8 cellular contexts compared by ENCODE assay signal in genomic region chr21:41932576-41933258, GRCh38. TPM values are rescaled to one million over a fixed set of nuclear protein-coding genes. Genes with fewer than 3 reads are reported as not detected.
DNase-seq lines count a peak whose midpoint lies in the region; ATAC-seq, FAIRE-seq and TF ChIP-seq lines count a peak whose summit lies in the region.

No MANE protein-coding gene starts in this region.

- H3K4me3 Mint-ChIP-seq in activated T-helper 17 cell treated with anti-CD3 and anti-CD28 coated beads, Interleukin-2, amount 50 U/mL, for 72 hours: no peak overlapping the region

- no peaks in the 10 kb centered on the region for H3K4me1 Mint-ChIP-seq in activated T-helper 17 cell treated with anti-CD3 and anti-CD28 coated beads, Interleukin-2, amount 50 U/mL, for 72 hours

- intact Hi-C loops in posterior vena cava (cut with DNase I): no loop called here

- H3K9me3 Mint-ChIP-seq in activated T-helper 17 cell treated with anti-CD3 and anti-CD28 coated beads, Interleukin-2, amount 50 U/mL, for 72 hours: no peaks in the 10 kb centered on the region

- H3K4me3 ChIP-seq in fibroblast of mammary gland (ENCODE audit: control insufficient read depth, low read depth, low read length) (no peak overlapping the region), H7 (ENCODE audit: insufficient read depth, low read depth, low read length) (no peak overlapping the region)

- peaks cover 4% of the 10 kb centered on the region for H3K27me3 Mint-ChIP-seq in activated T-helper 17 cell treated with anti-CD3 and anti-CD28 coated beads, Interleukin-2, amount 50 U/mL, for 72 hours

- DNase-seq in EL (peak; percentile 70), RCC 7860 (ENCODE audit: low spot score) (peak; percentile 78), fibroblast of mammary gland (ENCODE audit: low read depth) (peak; percentile 88), posterior vena cava (ENCODE audit: low spot score) (peak; percentile 88), UCSD-AML1 (lab: John Stamatoyannopoulos, UW; ENCODE audit: unreplicated experiment) (no peak), H7 (no peak)

- TF ChIP-seq CTCF in fibroblast of mammary gland (conservative IDR thresholded peaks at IDR 0.05; ENCODE audit: control insufficient read depth, insufficient read depth, low read depth, low read length): no peak

- ATAC-seq in activated T-helper 17 cell treated with anti-CD3 and anti-CD28 coated beads, Interleukin-2, amount 50 U/mL, for 72 hours (replicated peaks): no peak
- no peak for ATAC-seq in GM19455 (IDR thresholded peaks at IDR 0.05; ENCODE audit: unreplicated experiment)

- no peak overlapping the region for H3K27ac Mint-ChIP-seq in activated T-helper 17 cell treated with anti-CD3 and anti-CD28 coated beads, Interleukin-2, amount 50 U/mL, for 72 hours

- peak; percentile 65 for FAIRE-seq in RCC 7860 (lab: Jason Lieb, UNC)

- H3K36me3 ChIP-seq in H7 (replicated peaks; ENCODE audit: control insufficient read depth, insufficient read depth, low read length): no peaks in the 10 kb centered on the region

- H3K36me3 Mint-ChIP-seq in activated T-helper 17 cell treated with anti-CD3 and anti-CD28 coated beads, Interleukin-2, amount 50 U/mL, for 72 hours (ENCODE audit: low read depth): no peaks in the 10 kb centered on the region

- H3K27me3 ChIP-seq in H7 (ENCODE audit: control insufficient read depth, insufficient read depth, low read length): no peaks in the 10 kb centered on the region

RNA-seq across cellular contexts. Expression of gene C2CD2, which starts 21.1 kb away (rescaled TPM):
- total RNA-seq in posterior vena cava: 10 to 100 TPM; 28.0 to 43.1 TPM
- 1 to 10 TPM; 4.6 to 8.2 TPM for total RNA-seq in activated T-helper 17 cell treated with anti-CD3 and anti-CD28 coated beads, Interleukin-2, amount 50 U/mL, for 72 hours
- 9.8 and 12.5 TPM in 2 replicates for total RNA-seq in H7 (2014; rRNA removed; shearing (Covaris generic))

RNA-seq across cellular contexts. Expression of gene PRDM15, which starts 53.6 kb away (rescaled TPM):
- total RNA-seq in posterior vena cava: 1 to 10 TPM; 2.9 to 5.0 TPM
- total RNA-seq in activated T-helper 17 cell treated with anti-CD3 and anti-CD28 coated beads, Interleukin-2, amount 50 U/mL, for 72 hours: 10 to 100 TPM; 17.1 to 17.6 TPM
- total RNA-seq in H7 (2014; rRNA removed; shearing (Covaris generic)): 6.7 and 8.4 TPM in 2 replicates

Comparison
In these comparisons a context has a peak if more than half of its experiments do, and no peak if none do; other contexts are left out.
1. DNase-seq: peak in EL (single experiment), RCC 7860 (single experiment), fibroblast of mammary gland (single experiment) and posterior vena cava (single experiment); none in UCSD-AML1 (single experiment) and H7 (single experiment).